In the genomic region with DNA sequence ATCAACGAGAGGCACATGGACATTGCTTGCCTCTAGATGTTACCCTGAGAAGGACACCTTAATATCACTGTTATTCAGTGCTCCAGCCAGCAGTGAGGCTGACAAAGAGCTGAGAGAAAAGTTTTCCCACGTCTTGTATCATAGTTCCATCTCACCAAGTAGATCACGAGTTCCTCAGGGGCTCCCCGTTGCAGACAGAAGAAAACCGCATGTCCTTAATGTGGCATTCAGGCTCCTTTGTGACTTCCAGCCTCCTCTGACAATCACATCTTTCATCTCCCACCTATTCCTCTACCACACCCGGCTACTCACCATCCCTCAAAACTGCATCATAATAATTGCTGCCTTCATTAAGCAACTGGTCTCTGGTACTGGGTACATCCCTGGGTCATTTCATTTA, we compare ENCODE assay signal across 5 cellular contexts.
"Had no signal": no experiment of that assay in that cellular context is flagged by ENCODE, and none has a peak within 500 bp of the region (broad histone marks: within the 10 kb centered on the region; RNA-seq: fewer than 3 reads in every experiment).

No MANE protein-coding gene starts in this region.

- H3K4me1 ChIP-seq: Peyer's patch, SJCRH30 had no signal

- H3K36me3 ChIP-seq: Peyer's patch, SJCRH30 had no signal

- H3K27me3 ChIP-seq: Peyer's patch had no signal

- H3K9me3 ChIP-seq: Peyer's patch had no signal

- H3K4me3 ChIP-seq: Peyer's patch, SJCRH30 had no signal

- H3K27ac ChIP-seq: HL-60, Peyer's patch, SJCRH30 had no signal

- DNase-seq: NCI-H1436 treated with DMSO at 0.1 percent for 48 hours, SHP77 treated with DMSO at 0.1 percent for 48 hours had no signal
